Comparison of ENCODE assay signal across 1 cellular context in genomic region chr22:45248832-45249561, GRCh38.
TF ChIP-seq lines count a peak whose summit lies in the region.

No MANE protein-coding gene starts in this region.

TF ChIP-seq in HepG2, 621 proteins besides CTCF, POLR2A, EP300 and RAD21 (continued from another document):
- TF ChIP-seq SALL1 (CRISPR knock-in tag; IDR thresholded peaks at IDR 0.05) (no peak), ZHX2 (IDR thresholded peaks at IDR 0.05; ENCODE audit: low read depth) (no peak), ZHX2 (CRISPR knock-in tag; IDR thresholded peaks at IDR 0.05; ENCODE audit: borderline replicate concordance) (no peak), CBX5 (CRISPR knock-in tag; IDR thresholded peaks at IDR 0.05; ENCODE audit: borderline replicate concordance) (no peak), ATF2 (CRISPR knock-in tag; IDR thresholded peaks at IDR 0.05) (no peak), ZNF607 (CRISPR knock-in tag; IDR thresholded peaks at IDR 0.05; ENCODE audit: borderline replicate concordance) (no peak), KLF9 (CRISPR knock-in tag; IDR thresholded peaks at IDR 0.05; ENCODE audit: low read depth) (no peak), ZNF557 (CRISPR knock-in tag; IDR thresholded peaks at IDR 0.05) (no peak), ZBTB25 (CRISPR knock-in tag; IDR thresholded peaks at IDR 0.05) (no peak), ZNF558 (CRISPR knock-in tag; IDR thresholded peaks at IDR 0.05; ENCODE audit: borderline replicate concordance) (no peak), ZBTB1 (CRISPR knock-in tag; IDR thresholded peaks at IDR 0.05; ENCODE audit: borderline replicate concordance) (no peak), ZNF513 (CRISPR knock-in tag; conservative IDR thresholded peaks at IDR 0.05) (no peak)
